ENCODE assay signal across 8 cellular contexts in genomic region chr2:31137211-31138036, GRCh38. TPM values are rescaled to one million over a fixed set of nuclear protein-coding genes. Genes with fewer than 3 reads are reported as not detected.
DNase-seq lines count a peak whose midpoint lies in the region; ATAC-seq and TF ChIP-seq lines count a peak whose summit lies in the region.

No MANE protein-coding gene starts in this region.

- no peaks in the 10 kb centered on the region for H3K9me2 ChIP-seq in SK-N-SH

- POLR2A ChIA-PET in SK-N-SH (lab: Yijun Ruan, JAX), result interaction anchor here (1.5 to 2.3 kb wide), 2 partner anchors 143 to 266 kb away, joined by 7 to 9 read pairs; no protein-coding TSS in a partner anchor

- H3K4me1 ChIP-seq in cardiac muscle cell (ENCODE audit: low read depth) (no peaks in the 10 kb centered on the region), SK-N-SH (ENCODE audit: control insufficient read depth in 1 of 2, insufficient read depth in 2 of 2, low read depth in 1 of 2, low read length in 1 of 2) (peaks cover 0 to 22% of the 10 kb centered on the region in 2 experiments; a peak in 1 of 4 replicates), parathyroid adenoma (no peaks in the 10 kb centered on the region)

- H3K27ac ChIP-seq in cardiac muscle cell, result no peak overlapping the region
- H3K27ac ChIP-seq in SK-N-SH (ENCODE audit: low read depth in 2 of 2, low read length in 1 of 2), result peak overlapping the region in 1 of 2 experiments; percentile 68; a peak in 2 of 4 replicates
- no peak overlapping the region for H3K27ac ChIP-seq in parathyroid adenoma

- CTCF ChIA-PET in SK-N-SH (lab: Yijun Ruan, JAX), result interaction anchor here (0.6 to 14.0 kb wide), 71 partner anchors 9 to 973 kb away, joined by 3 to 168 read pairs (median 5); partner anchors contain the start of genes CAPN14 and EHD3

- intact Hi-C loops in Right ventricle myocardium inferior (cut with DNase I), result loop anchor here (2.0 kb wide), 1 partner anchor 195 kb away; no protein-coding TSS in a partner anchor

- TF ChIP-seq RAD21 in SK-N-SH (IDR thresholded peaks at IDR 0.05; ENCODE audit: low read length), result no peak

- H3K27me3 ChIP-seq in cardiac muscle cell (peaks cover 70% of the 10 kb centered on the region), SK-N-SH (ENCODE audit: insufficient read depth) (peaks cover 57% of the 10 kb centered on the region), parathyroid adenoma (ENCODE audit: control insufficient read depth, insufficient read depth, low read length) (peaks cover 4% of the 10 kb centered on the region)

- H3K79me2 ChIP-seq in SK-N-SH (ENCODE audit: insufficient read depth), result no peaks in the 10 kb centered on the region
- H3K79me2 ChIP-seq in parathyroid adenoma, result no peaks in the 10 kb centered on the region

- no peaks in the 10 kb centered on the region for H3K36me3 ChIP-seq in cardiac muscle cell
- no peaks in the 10 kb centered on the region for H3K36me3 ChIP-seq in SK-N-SH (replicated peaks in 1 of 2; ENCODE audit: control insufficient read depth in 1 of 2, insufficient read depth in 2 of 2, low read length in 1 of 2)
- H3K36me3 ChIP-seq in parathyroid adenoma (ENCODE audit: control insufficient read depth, insufficient read depth, low read length), result no peaks in the 10 kb centered on the region

- no peak for ATAC-seq in Right ventricle myocardium inferior
- no peak for ATAC-seq in GM19463 (IDR thresholded peaks at IDR 0.05; ENCODE audit: unreplicated experiment)

- DNase-seq in cardiac muscle cell (ENCODE audit: low read depth in 1 of 2, low spot score in 1 of 2) (peak; percentile 7 to 37), Right ventricle myocardium inferior (ENCODE audit: missing footprints) (no peak), SK-N-SH (peak; percentile 88), foreskin fibroblast (peak in 1 of 2 donors; percentile 58), hippocampal formation (lab: John Stamatoyannopoulos, UW) (no peak)
- DNase-seq in stimulated activated CD4-positive, alpha-beta T cell treated with anti-CD3 and anti-CD28 coated beads, Interleukin-1b, Interleukin-23, amount 100 ng/mL, for 48 hours, result no peak

- H2AFZ ChIP-seq in SK-N-SH (ENCODE audit: low read depth) (peak overlapping the region; percentile 86), parathyroid adenoma (peak overlapping the region; percentile 93)

- H3K4me3 ChIP-seq in cardiac muscle cell, result peak overlapping the region; percentile 36
- H3K4me3 ChIP-seq in SK-N-SH (ENCODE audit: low read depth in 2 of 2, low read length in 1 of 2), result peak overlapping the region; percentile 55 to 64
- H3K4me3 ChIP-seq in foreskin fibroblast (ENCODE audit: low read depth in 1 of 2, low read length in 2 of 2), result peak overlapping the region; percentile 52 to 69
- H3K4me3 ChIP-seq in parathyroid adenoma (ENCODE audit: low read depth, low read length), result peak overlapping the region; percentile 37

- H3K4me2 ChIP-seq in SK-N-SH, result peak overlapping the region; percentile 93
- peak overlapping the region; percentile 86 for H3K4me2 ChIP-seq in parathyroid adenoma (ENCODE audit: low read length)

- no peak for TF ChIP-seq EP300 in SK-N-SH (IDR thresholded peaks at IDR 0.05; ENCODE audit: borderline replicate concordance in 1 of 2, low read depth in 1 of 2, low read length in 1 of 2)

- H4K20me1 ChIP-seq in SK-N-SH (ENCODE audit: insufficient read depth), result no peaks in the 10 kb centered on the region

- H3K9me3 ChIP-seq in cardiac muscle cell (ENCODE audit: low read depth) (no peaks in the 10 kb centered on the region), SK-N-SH (no peaks in the 10 kb centered on the region), parathyroid adenoma (ENCODE audit: control insufficient read depth, low read length) (no peaks in the 10 kb centered on the region)

- H3F3A ChIP-seq in SK-N-SH (replicated peaks; ENCODE audit: insufficient read depth), result no peaks in the 10 kb centered on the region

- H3K9ac ChIP-seq in SK-N-SH, result no peak overlapping the region
- no peak overlapping the region for H3K9ac ChIP-seq in parathyroid adenoma

- 5% methylated on average over 3 of the region's 72 CpGs for WGBS in SK-N-SH (ENCODE audit: low lambda C conversion rate)

- TF ChIP-seq CTCF in cardiac muscle cell (IDR thresholded peaks at IDR 0.05; ENCODE audit: low read depth, low read length), result no peak
- no peak for TF ChIP-seq CTCF in SK-N-SH (IDR thresholded peaks at IDR 0.05)
- TF ChIP-seq CTCF in foreskin fibroblast (IDR thresholded peaks at IDR 0.05; ENCODE audit: low read depth, low read length), result no peak
- no peak for TF ChIP-seq CTCF in parathyroid adenoma (IDR thresholded peaks at IDR 0.05)

TF ChIP-seq in SK-N-SH, 30 proteins besides CTCF, POLR2A, EP300 and RAD21:
- TF ChIP-seq NRF1 (IDR thresholded peaks at IDR 0.05; ENCODE audit: low read depth, low read length) (peak; percentile 1; the same call in 1 of the 2 replicates), FOXM1 (IDR thresholded peaks at IDR 0.05; ENCODE audit: low read depth) (no peak)

RNA-seq across cellular contexts. Expression of gene GALNT14, which starts 0.8 kb away (rescaled TPM):
- total RNA-seq in cardiac muscle cell, result 1.1 and 1.2 TPM in 2 replicates
- 0.84 TPM in 1 of 2 replicates, not detected in the other for polyA plus RNA-seq in cardiac muscle cell
- 0.38 TPM for total RNA-seq in Right ventricle myocardium inferior
- 1.6 and 1.8 TPM in 2 replicates for polyA plus RNA-seq in SK-N-SH (2012; rRNA removed)
- 0.90 and 2.2 TPM in 2 replicates for polyA plus RNA-seq in SK-N-SH (2012; cell fraction: cytosol; rRNA removed)
- polyA plus RNA-seq in SK-N-SH (2012; cell fraction: nucleus; rRNA removed), result 2.0 and 2.1 TPM in 2 replicates

Comparison
In these comparisons a context has a peak if more than half of its experiments do, and no peak if none do; other contexts are left out.
1. DNase-seq: peak in cardiac muscle cell (2 of 2) and SK-N-SH (single experiment); none in Right ventricle myocardium inferior (single experiment), hippocampal formation (0 of 2) and stimulated activated CD4-positive, alpha-beta T cell treated with anti-CD3 and anti-CD28 coated beads, Interleukin-1b, Interleukin-23, amount 100 ng/mL, for 48 hours (single experiment).
2. Peak in every context shown above with its lines, with median percentiles within 50 percentile points of each other: H3K4me3 ChIP-seq.